ENCODE assay signal across 1 cellular context in the genomic region with DNA sequence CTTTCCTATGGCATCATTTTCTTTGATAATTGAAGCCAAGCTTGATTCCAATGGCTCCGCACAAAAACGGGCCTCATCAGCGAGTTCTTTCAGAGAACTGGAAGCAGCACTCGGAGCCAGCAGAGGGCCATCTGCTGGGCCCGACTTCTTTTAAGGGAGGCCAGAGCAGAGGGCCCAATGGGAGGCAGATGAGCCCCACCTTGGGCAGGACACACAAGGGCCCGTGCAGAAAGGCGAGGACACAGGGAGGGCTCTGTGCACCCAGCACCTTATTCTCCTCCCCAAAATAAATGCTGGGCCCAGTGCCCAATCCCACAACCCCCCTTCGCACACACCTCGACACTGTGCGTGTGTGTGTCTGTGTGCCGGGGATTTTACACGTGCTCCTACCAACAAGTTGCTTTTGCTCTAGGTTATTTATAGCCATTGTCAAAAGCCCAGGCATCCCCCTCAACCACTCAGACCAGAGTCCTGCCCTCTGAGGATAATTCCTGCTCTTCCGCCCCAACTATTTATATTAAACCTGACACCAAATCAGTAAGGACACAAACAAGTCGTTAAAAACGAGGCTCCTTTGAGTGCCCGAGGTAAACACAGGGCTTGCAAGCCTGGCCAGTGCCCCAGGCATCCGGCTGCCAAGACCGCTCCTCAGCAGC.
TF ChIP-seq lines count a peak whose summit lies in the region.

No MANE protein-coding gene starts in this region.

TF ChIP-seq in HEK293, 187 proteins besides CTCF, POLR2A, EP300 and RAD21 (continued from another document):
- TF ChIP-seq ZNF639 (tag by site-specific recombination; IDR thresholded peaks at IDR 0.05), result no peak
